8 cellular contexts compared by ENCODE assay signal in genomic region chr17:43694081-43694870, GRCh38. TPM values are rescaled to one million over a fixed set of nuclear protein-coding genes. Genes with fewer than 3 reads are reported as not detected.
A peak's percentile ranks its signal among the peaks of the same experiment; 100 is the strongest.
DNase-seq lines count a peak whose midpoint lies in the region; ATAC-seq and TF ChIP-seq lines count a peak whose summit lies in the region.

No MANE protein-coding gene starts in this region.

- H3K4me3 ChIP-seq in CD4-positive, alpha-beta memory T cell (ENCODE audit: low read length in 2 of 2) = no peak overlapping the region
- no peak overlapping the region for H3K4me3 ChIP-seq in coronary artery

- H3K27ac ChIP-seq in CD4-positive, alpha-beta memory T cell (ENCODE audit: low read depth, low read length) = no peak overlapping the region
- H3K27ac ChIP-seq in coronary artery = no peak overlapping the region

- H3K27me3 ChIP-seq in CD4-positive, alpha-beta memory T cell (ENCODE audit: insufficient read depth, low read length) = no peaks in the 10 kb centered on the region

- H3K9me3 Mint-ChIP-seq in CD4-positive, alpha-beta memory T cell = peaks cover 0 to 1% (median 0%) of the 10 kb centered on the region in 8 donors

- intact Hi-C loops in CD4-positive, alpha-beta memory T cell (cut with micrococcal nuclease) = loop anchor here (1.0 kb wide), 3 partner anchors 66 to 152 kb away; no protein-coding TSS in a partner anchor

- no peaks in the 10 kb centered on the region for H3K4me1 ChIP-seq in CD4-positive, alpha-beta memory T cell (ENCODE audit: insufficient read depth, low read length)

- H3K27me3 Mint-ChIP-seq in CD4-positive, alpha-beta memory T cell = peaks cover 3 to 5% of the 10 kb centered on the region in 2 donors

- H3K9me3 ChIP-seq in CD4-positive, alpha-beta memory T cell (ENCODE audit: control insufficient read depth in 1 of 2, low read length in 2 of 2) = no peaks in the 10 kb centered on the region

- peak; percentile 69 to 77 (median 74) for DNase-seq in CD4-positive, alpha-beta memory T cell
- peak; percentile 69 for DNase-seq in NCI-H510A treated with DMSO at 0.1 percent for 48 hours (lab: John Stamatoyannopoulos, UW)
- DNase-seq in activated CD4-positive, alpha-beta T cell treated with anti-CD3 and anti-CD28 coated beads for 48 hours = peak; percentile 82
- DNase-seq in coronary artery (ENCODE audit: low spot score) = no peak
- DNase-seq in left lobe of liver (ENCODE audit: low spot score) = peak; percentile 71
- DNase-seq in stimulated activated CD4-positive, alpha-beta T cell treated with anti-CD3 and anti-CD28 coated beads, TNF-alpha, amount 100 ng/mL, for 1 hour (ENCODE audit: low read depth in 3 of 3, low spot score in 1 of 3) = peak; percentile 38 to 52 (median 51)
- no peak for DNase-seq in cortex of kidney (lab: John Stamatoyannopoulos, UW)

- no peak overlapping the region for H3K4me3 Mint-ChIP-seq in CD4-positive, alpha-beta memory T cell

- POLR2A ChIA-PET in CD4-positive, alpha-beta memory T cell (lab: Charles Lee; ENCODE audit: partially characterized antibody) = interaction anchor here (0.9 to 1.0 kb wide), 3 partner anchors 66 to 86 kb away, joined by 3 read pairs; no protein-coding TSS in a partner anchor

- no peaks in the 10 kb centered on the region for H3K36me3 ChIP-seq in CD4-positive, alpha-beta memory T cell (ENCODE audit: insufficient read depth, low read length)

- ATAC-seq in HG03378 (IDR thresholded peaks at IDR 0.05; ENCODE audit: unreplicated experiment) = peak; percentile 44
- peak; percentile 99 for ATAC-seq in left lobe of liver

- CTCF ChIA-PET in CD4-positive, alpha-beta memory T cell (lab: Charles Lee; ENCODE audit: partially characterized antibody) = interaction anchor here (0.6 to 18.0 kb wide), 22 partner anchors 8 to 1785 kb away, joined by 3 to 625 read pairs (median 4); partner anchors contain the start of genes CD300LG and SOST

- H3K4me1 Mint-ChIP-seq in CD4-positive, alpha-beta memory T cell = no peaks in the 10 kb centered on the region

- peak; percentile 80 for TF ChIP-seq CTCF in coronary artery (IDR thresholded peaks at IDR 0.05)

- no peaks in the 10 kb centered on the region for H3K36me3 Mint-ChIP-seq in CD4-positive, alpha-beta memory T cell

- H3K27ac Mint-ChIP-seq in CD4-positive, alpha-beta memory T cell = no peak overlapping the region

RNA-seq across cellular contexts. Expression of gene MEOX1, which starts 32.6 kb away (rescaled TPM):
- 1 to 10 TPM; 1.7 to 2.1 TPM for total RNA-seq in CD4-positive, alpha-beta memory T cell
- 1 to 10 TPM; 5.1 to 8.4 TPM for polyA plus RNA-seq in CD4-positive, alpha-beta memory T cell
- not detected for total RNA-seq in left lobe of liver

Comparison
In these comparisons a context has a peak if more than half of its experiments do, and no peak if none do; other contexts are left out.
1. DNase-seq: peak in CD4-positive, alpha-beta memory T cell (5 of 5), NCI-H510A treated with DMSO at 0.1 percent for 48 hours (single experiment), activated CD4-positive, alpha-beta T cell treated with anti-CD3 and anti-CD28 coated beads for 48 hours (single experiment), left lobe of liver (single experiment) and stimulated activated CD4-positive, alpha-beta T cell treated with anti-CD3 and anti-CD28 coated beads, TNF-alpha, amount 100 ng/mL, for 1 hour (3 of 3); none in coronary artery (single experiment) and cortex of kidney (single experiment).